In genomic region chr3:108014943-108015342, GRCh38 we compare ENCODE assay signal across 26 cellular contexts.
"Had no signal": no experiment of that assay in that cellular context is flagged by ENCODE, and none has a peak within 500 bp of the region (broad histone marks: within the 10 kb centered on the region; RNA-seq: fewer than 3 reads in every experiment).

No MANE protein-coding gene starts in this region.

- H3K36me3 ChIP-seq: colonic mucosa, gastroesophageal sphincter, heart left ventricle, left lung, lower lobe of right lung had no signal

- H3K9me3 ChIP-seq: colonic mucosa, gastroesophageal sphincter, heart left ventricle, left lung, lower lobe of right lung, mucosa of descending colon had no signal

- H3K27ac Mint-ChIP-seq: dendritic cell treated with granulocyte-macrophage colony-stimulating factor and Interleukin-4, amounts not matched to agents 40 ng/mL and 50 ng/mL, for 4 days; effector memory CD8-positive, alpha-beta T cell; endodermal cell; mesothelial cell of epicardium; naive B cell had no signal

- H3K4me3 ChIP-seq: colonic mucosa, gastroesophageal sphincter, heart left ventricle, hepatocyte, left lung, lower lobe of right lung, mucosa of descending colon had no signal

- H3K9me3 Mint-ChIP-seq: dendritic cell treated with granulocyte-macrophage colony-stimulating factor and Interleukin-4, amounts not matched to agents 40 ng/mL and 50 ng/mL, for 4 days; effector memory CD8-positive, alpha-beta T cell; endodermal cell; mesothelial cell of epicardium had no signal

- H3K4me3 Mint-ChIP-seq: dendritic cell treated with granulocyte-macrophage colony-stimulating factor and Interleukin-4, amounts not matched to agents 40 ng/mL and 50 ng/mL, for 4 days; effector memory CD8-positive, alpha-beta T cell; endodermal cell; mesothelial cell of epicardium; naive B cell had no signal

- H3K27ac ChIP-seq: colonic mucosa, epithelial cell of prostate, foreskin keratinocyte, gastroesophageal sphincter, heart left ventricle, hepatocyte, left lung, lower lobe of right lung had no signal

- ATAC-seq: effector memory CD8-positive, alpha-beta T cell; esophagus mucosa; foreskin keratinocyte; gastroesophageal sphincter; heart left ventricle; left cardiac atrium; left lung; left ventricle myocardium superior; lower lobe of right lung; mucosa of descending colon had no signal

- H2AFZ ChIP-seq: hepatocyte had no signal

- DNase-seq: colonic mucosa; cortex of kidney; effector CD8-positive, alpha-beta T cell; effector memory CD8-positive, alpha-beta T cell; endodermal cell; erythroblast; foreskin keratinocyte; heart left ventricle; hypothalamus; left cardiac atrium; left lung; left ventricle myocardium superior; lower lobe of right lung; mesenchymal stem cell; mucosa of descending colon; naive B cell had no signal

- H3K36me3 Mint-ChIP-seq: mesothelial cell of epicardium had no signal

- FAIRE-seq: endometrium, frontal cortex, islet of Langerhans, keratinocyte had no signal

- H3K79me2 ChIP-seq: hepatocyte had no signal

- H3K4me2 ChIP-seq: hepatocyte had no signal

- H3K27me3 ChIP-seq: colonic mucosa, foreskin keratinocyte, gastroesophageal sphincter, heart left ventricle, hepatocyte had no signal

- H3K4me1 ChIP-seq: colonic mucosa, foreskin keratinocyte, heart left ventricle, left lung, lower lobe of right lung had no signal
